Comparison of ENCODE assay signal across 1 cellular context in genomic region chr6:40825085-40825484, GRCh38.
TF ChIP-seq lines count a peak whose summit lies in the region.

No MANE protein-coding gene starts in this region.

TF ChIP-seq in SK-N-SH, 30 proteins besides CTCF, POLR2A, EP300 and RAD21 (continued from another document):
- TF ChIP-seq REST (IDR thresholded peaks at IDR 0.05; ENCODE audit: low read depth, low read length) (no peak), ELF1 (IDR thresholded peaks at IDR 0.05) (no peak), FOSL2 (IDR thresholded peaks at IDR 0.05; ENCODE audit: borderline replicate concordance, low read depth) (no peak)
